In the genomic region with DNA sequence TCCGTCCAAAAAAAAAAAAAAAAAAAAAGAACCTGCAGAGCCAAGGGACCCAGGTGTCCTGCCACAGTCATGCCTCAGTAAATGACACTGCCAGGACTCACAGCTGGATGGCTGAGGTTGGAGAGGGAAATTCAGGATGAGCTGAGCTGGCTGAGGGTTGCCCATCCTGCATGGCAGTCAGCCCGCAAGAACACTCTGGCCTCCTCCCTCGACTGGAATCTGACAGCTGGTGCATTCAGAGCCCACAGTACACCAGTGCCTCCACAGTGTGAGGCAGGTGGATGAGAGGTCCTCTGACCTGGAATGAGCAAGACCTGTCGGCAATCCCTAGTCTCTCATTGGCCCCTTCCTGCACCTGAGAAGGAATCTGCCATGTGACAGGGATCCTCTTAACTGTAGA, we compare ENCODE assay signal across 1 cellular context.
TF ChIP-seq lines count a peak whose summit lies in the region.

No MANE protein-coding gene starts in this region.

TF ChIP-seq in GM12878, 131 proteins besides CTCF, POLR2A, EP300 and RAD21:
- TF ChIP-seq PRDM15 (CRISPR knock-in tag; IDR thresholded peaks at IDR 0.05) (no peak), ELK1 (IDR thresholded peaks at IDR 0.05; ENCODE audit: low read depth, low read length) (no peak), IKZF1 (conservative IDR thresholded peaks at IDR 0.05) (no peak), BCL11A (IDR thresholded peaks at IDR 0.05; ENCODE audit: low read depth, low read length) (no peak), JUNB (IDR thresholded peaks at IDR 0.05) (no peak), SP1 (IDR thresholded peaks at IDR 0.05; ENCODE audit: low read depth, low read length) (no peak), ZNF217 (IDR thresholded peaks at IDR 0.05) (no peak)
- TF ChIP-seq, protein P1, sequence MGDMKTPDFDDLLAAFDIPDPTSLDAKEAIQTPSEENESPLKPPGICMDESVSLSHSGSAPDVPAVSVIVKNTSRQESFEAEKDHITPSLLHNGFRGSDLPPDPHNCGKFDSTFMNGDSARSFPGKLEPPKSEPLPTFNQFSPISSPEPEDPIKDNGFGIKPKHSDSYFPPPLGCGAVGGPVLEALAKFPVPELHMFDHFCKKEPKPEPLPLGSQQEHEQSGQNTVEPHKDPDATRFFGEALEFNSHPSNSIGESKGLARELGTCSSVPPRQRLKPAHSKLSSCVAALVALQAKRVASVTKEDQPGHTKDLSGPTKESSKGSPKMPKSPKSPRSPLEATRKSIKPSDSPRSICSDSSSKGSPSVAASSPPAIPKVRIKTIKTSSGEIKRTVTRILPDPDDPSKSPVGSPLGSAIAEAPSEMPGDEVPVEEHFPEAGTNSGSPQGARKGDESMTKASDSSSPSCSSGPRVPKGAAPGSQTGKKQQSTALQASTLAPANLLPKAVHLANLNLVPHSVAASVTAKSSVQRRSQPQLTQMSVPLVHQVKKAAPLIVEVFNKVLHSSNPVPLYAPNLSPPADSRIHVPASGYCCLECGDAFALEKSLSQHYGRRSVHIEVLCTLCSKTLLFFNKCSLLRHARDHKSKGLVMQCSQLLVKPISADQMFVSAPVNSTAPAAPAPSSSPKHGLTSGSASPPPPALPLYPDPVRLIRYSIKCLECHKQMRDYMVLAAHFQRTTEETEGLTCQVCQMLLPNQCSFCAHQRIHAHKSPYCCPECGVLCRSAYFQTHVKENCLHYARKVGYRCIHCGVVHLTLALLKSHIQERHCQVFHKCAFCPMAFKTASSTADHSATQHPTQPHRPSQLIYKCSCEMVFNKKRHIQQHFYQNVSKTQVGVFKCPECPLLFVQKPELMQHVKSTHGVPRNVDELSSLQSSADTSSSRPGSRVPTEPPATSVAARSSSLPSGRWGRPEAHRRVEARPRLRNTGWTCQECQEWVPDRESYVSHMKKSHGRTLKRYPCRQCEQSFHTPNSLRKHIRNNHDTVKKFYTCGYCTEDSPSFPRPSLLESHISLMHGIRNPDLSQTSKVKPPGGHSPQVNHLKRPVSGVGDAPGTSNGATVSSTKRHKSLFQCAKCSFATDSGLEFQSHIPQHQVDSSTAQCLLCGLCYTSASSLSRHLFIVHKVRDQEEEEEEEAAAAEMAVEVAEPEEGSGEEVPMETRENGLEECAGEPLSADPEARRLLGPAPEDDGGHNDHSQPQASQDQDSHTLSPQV (IDR thresholded peaks at IDR 0.05) = no peak
- TF ChIP-seq, protein P2, sequence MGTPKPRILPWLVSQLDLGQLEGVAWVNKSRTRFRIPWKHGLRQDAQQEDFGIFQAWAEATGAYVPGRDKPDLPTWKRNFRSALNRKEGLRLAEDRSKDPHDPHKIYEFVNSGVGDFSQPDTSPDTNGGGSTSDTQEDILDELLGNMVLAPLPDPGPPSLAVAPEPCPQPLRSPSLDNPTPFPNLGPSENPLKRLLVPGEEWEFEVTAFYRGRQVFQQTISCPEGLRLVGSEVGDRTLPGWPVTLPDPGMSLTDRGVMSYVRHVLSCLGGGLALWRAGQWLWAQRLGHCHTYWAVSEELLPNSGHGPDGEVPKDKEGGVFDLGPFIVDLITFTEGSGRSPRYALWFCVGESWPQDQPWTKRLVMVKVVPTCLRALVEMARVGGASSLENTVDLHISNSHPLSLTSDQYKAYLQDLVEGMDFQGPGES (IDR thresholded peaks at IDR 0.05) = no peak
